Comparison of ENCODE assay signal across 24 cellular contexts in genomic region chr6:163186527-163186926, GRCh38.
A peak's percentile ranks its signal among the peaks of the same experiment; 100 is the strongest.
DNase-seq lines count a peak whose midpoint lies in the region; ATAC-seq and TF ChIP-seq lines count a peak whose summit lies in the region.
"Had no signal": no experiment of that assay in that cellular context is flagged by ENCODE, and none has a peak within 500 bp of the region (broad histone marks: within the 10 kb centered on the region; RNA-seq: fewer than 3 reads in every experiment).

No MANE protein-coding gene starts in this region.

- peak overlapping the region; percentile 30 for H3K27ac Mint-ChIP-seq in neural crest cell (ENCODE audit: unreplicated experiment)
- H3K27ac Mint-ChIP-seq in activated CD4-positive, alpha-beta T cell treated with anti-CD3 and anti-CD28 coated beads, Interleukin-2, amount 10 ng/mL, durations not matched to agents 7 days and 5 days = no peak overlapping the region
- H3K27ac Mint-ChIP-seq: B cell; CD8-positive, alpha-beta T cell had no signal

- no peaks in the 10 kb centered on the region for H3K9me3 ChIP-seq in upper lobe of right lung
- H3K9me3 ChIP-seq: Caco-2 had no signal

- H3K27ac ChIP-seq in angular gyrus (ENCODE audit: low read depth, low read length) (peak overlapping the region; percentile 81), dorsolateral prefrontal cortex (peak overlapping the region in 58 of 59 donors; percentile 72 to 100 (median 97)), upper lobe of right lung (no peak overlapping the region)
- H3K27ac ChIP-seq: C4-2B, HL-60, PC-9 had no signal

- intact Hi-C loops in dorsolateral prefrontal cortex (cut with DNase I) (loop anchor here in 1 of 2 donors (2.0 kb wide), 1 partner anchor 62 kb away; no protein-coding TSS in a partner anchor), upper lobe of right lung (cut with DNase I) (loop anchor here (10.0 kb wide), 1 partner anchor 208 kb away; no protein-coding TSS in a partner anchor)

- peaks cover 56% of the 10 kb centered on the region for H3K4me1 Mint-ChIP-seq in neural crest cell
- no peaks in the 10 kb centered on the region for H3K4me1 Mint-ChIP-seq in activated CD4-positive, alpha-beta T cell treated with anti-CD3 and anti-CD28 coated beads, Interleukin-2, amount 10 ng/mL, durations not matched to agents 7 days and 5 days
- H3K4me1 Mint-ChIP-seq: B cell had no signal

- H3K4me3 ChIP-seq in dorsolateral prefrontal cortex (no peak overlapping the region), upper lobe of right lung (no peak overlapping the region)
- H3K4me3 ChIP-seq: GM12878, PC-9 had no signal

- H3K4me1 ChIP-seq in upper lobe of right lung = no peaks in the 10 kb centered on the region
- H3K4me1 ChIP-seq: Caco-2 had no signal

- CTCF ChIA-PET in activated CD4-positive, alpha-beta T cell treated with anti-CD3 and anti-CD28 coated beads, Interleukin-2, amount 10 ng/mL, durations not matched to agents 7 days and 5 days (lab: Charles Lee) = no interaction called here

- peaks cover under 1% of the 10 kb centered on the region for H3K36me3 Mint-ChIP-seq in neural crest cell (ENCODE audit: low read depth)
- H3K36me3 Mint-ChIP-seq in activated CD4-positive, alpha-beta T cell treated with anti-CD3 and anti-CD28 coated beads, Interleukin-2, amount 10 ng/mL, durations not matched to agents 7 days and 5 days (ENCODE audit: low read depth) = no peaks in the 10 kb centered on the region
- H3K36me3 Mint-ChIP-seq: CD8-positive, alpha-beta T cell had no signal

- DNase-seq in dorsolateral prefrontal cortex (no peak), neural crest cell (ENCODE audit: low read depth, low spot score) (no peak), upper lobe of right lung (no peak), NCI-H2029 treated with DMSO at 0.1 percent for 48 hours (lab: John Stamatoyannopoulos, UW) (no peak), NCI-H1436 (lab: John Stamatoyannopoulos, UW) (no peak)
- DNase-seq in activated CD4-positive, alpha-beta T cell treated with anti-CD3 and anti-CD28 coated beads, Interleukin-2, amount 10 ng/mL, durations not matched to agents 7 days and 5 days = no peak
- DNase-seq: Caco-2; CD8-positive, alpha-beta T cell; EL; GDM1; Karpas-422; NCI-H1092 treated with DMSO at 0.1 percent for 48 hours; NCI-H1436 treated with DMSO at 0.1 percent for 48 hours; NCI-H1930; NCI-H2227 treated with DMSO at 0.1 percent for 48 hours; NCI-H526 treated with DMSO at 0.1 percent for 48 hours; PC-9; Right ventricle myocardium superior; RPMI8226 had no signal

- POLR2A ChIA-PET in activated CD4-positive, alpha-beta T cell treated with anti-CD3 and anti-CD28 coated beads, Interleukin-2, amount 10 ng/mL, durations not matched to agents 7 days and 5 days (lab: Charles Lee) = no interaction called here

- TF ChIP-seq CTCF in dorsolateral prefrontal cortex (IDR thresholded peaks at IDR 0.05 in 54 of 56, conservative IDR thresholded peaks at IDR 0.05 in 2 of 56; ENCODE audit: low read depth in 1 of 56, partially characterized antibody in 56 of 56) (no peak), neural crest cell (conservative IDR thresholded peaks at IDR 0.05) (no peak), upper lobe of right lung (IDR thresholded peaks at IDR 0.05) (no peak)

- no peaks in the 10 kb centered on the region for H3K36me3 ChIP-seq in upper lobe of right lung

- no peak overlapping the region for H3K4me3 Mint-ChIP-seq in neural crest cell
- no peak overlapping the region for H3K4me3 Mint-ChIP-seq in activated CD4-positive, alpha-beta T cell treated with anti-CD3 and anti-CD28 coated beads, Interleukin-2, amount 10 ng/mL, durations not matched to agents 7 days and 5 days
- H3K4me3 Mint-ChIP-seq: B cell; CD8-positive, alpha-beta T cell had no signal

- peak; percentile 6 for ATAC-seq in upper lobe of right lung
- ATAC-seq: CD8-positive, alpha-beta T cell; GM12878 had no signal

- no peaks in the 10 kb centered on the region for H3K27me3 ChIP-seq in dorsolateral prefrontal cortex
- H3K27me3 ChIP-seq in upper lobe of right lung = no peaks in the 10 kb centered on the region

- no peaks in the 10 kb centered on the region for H3K27me3 Mint-ChIP-seq in neural crest cell (ENCODE audit: low read depth)
- peaks cover 6% of the 10 kb centered on the region for H3K27me3 Mint-ChIP-seq in activated CD4-positive, alpha-beta T cell treated with anti-CD3 and anti-CD28 coated beads, Interleukin-2, amount 10 ng/mL, durations not matched to agents 7 days and 5 days
- H3K27me3 Mint-ChIP-seq: B cell had no signal

- H3K9me3 Mint-ChIP-seq in neural crest cell = peaks cover under 1% of the 10 kb centered on the region
- H3K9me3 Mint-ChIP-seq in activated CD4-positive, alpha-beta T cell treated with anti-CD3 and anti-CD28 coated beads, Interleukin-2, amount 10 ng/mL, durations not matched to agents 7 days and 5 days = no peaks in the 10 kb centered on the region
- H3K9me3 Mint-ChIP-seq: CD8-positive, alpha-beta T cell had no signal
